In the genomic region with DNA sequence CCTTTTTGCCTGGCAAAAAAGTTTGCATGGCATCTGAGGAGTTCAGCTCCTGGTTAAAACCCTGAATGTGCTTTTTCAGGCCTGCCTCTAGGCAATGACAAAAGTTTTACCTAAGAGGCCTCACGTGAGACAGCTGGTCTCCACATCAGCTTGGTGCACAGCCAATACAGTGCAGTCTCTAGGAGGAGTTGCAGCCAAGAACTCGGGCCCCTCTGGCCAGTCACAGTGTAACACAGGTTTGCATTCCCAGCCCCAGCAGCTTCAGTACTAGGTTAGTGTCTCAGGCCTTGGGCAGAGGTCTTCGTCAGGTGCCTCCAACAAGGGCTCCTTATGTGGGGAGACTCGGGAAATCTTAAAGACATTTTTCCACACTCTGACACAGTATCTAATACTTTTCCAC, we compare ENCODE assay signal across 27 cellular contexts.
"Had no signal": no experiment of that assay in that cellular context is flagged by ENCODE, and none has a peak within 500 bp of the region (broad histone marks: within the 10 kb centered on the region; RNA-seq: fewer than 3 reads in every experiment).

No MANE protein-coding gene starts in this region.

- H3K4me3 ChIP-seq: cardiac muscle cell, hepatocyte, lung, mucosa of descending colon, right lobe of liver, testis, transverse colon, uterus had no signal

- H3K36me3 Mint-ChIP-seq: activated naive CD8-positive, alpha-beta T cell; brain; immature natural killer cell had no signal

- H3K27ac ChIP-seq: cardiac muscle cell, hepatocyte, neutrophil, right lobe of liver, testis, transverse colon, uterus had no signal

- H3K9me3 Mint-ChIP-seq: brain, nephron had no signal

- H3K27ac Mint-ChIP-seq: activated naive CD8-positive, alpha-beta T cell; brain; immature natural killer cell; nephron; T-helper 2 cell treated with Interferon-gamma antibody and Interleukin-4, amounts not matched to agents 5 μg/mL and 100 μg/mL, for 36 hours had no signal

- H3K27me3 ChIP-seq: cardiac muscle cell, hepatocyte, neutrophil, right lobe of liver, testis, transverse colon, uterus had no signal

- H3K79me2 ChIP-seq: hepatocyte had no signal

- H2AFZ ChIP-seq: hepatocyte had no signal

- DNase-seq: activated CD4-positive, alpha-beta T cell treated with anti-CD3 and anti-CD28 coated beads for 4 hours; activated CD4-positive, alpha-beta T cell treated with anti-CD3 and anti-CD28 coated beads, Interleukin-2, amount 50 U/mL, for 4 hours; activated effector memory CD4-positive, alpha-beta T cell treated with Interleukin-2 at 50 U/mL for 16 hours; activated naive CD4-positive, alpha-beta T cell treated with Interleukin-2 at 50 U/mL for 16 hours; activated T-cell treated with anti-CD3 and anti-CD28 coated beads for 4 hours; anterior cingulate cortex; cortex of kidney; foreskin fibroblast; immature natural killer cell; kidney; mucosa of descending colon; right lobe of liver; stimulated activated CD4-positive, alpha-beta T cell treated with anti-CD3 and anti-CD28 coated beads, Interleukin-2, amount 100 ng/mL, for 48 hours; stimulated activated naive CD8-positive, alpha-beta T cell treated with anti-CD3 and anti-CD28 coated beads, Interleukin-15, Interleukin-2, amounts not matched to agents 100 U/mL and 50 U/mL, for 24 hours; T-helper 1 cell; testis; transverse colon; uterus had no signal

- H3K36me3 ChIP-seq: cardiac muscle cell, neutrophil, right lobe of liver, transverse colon, uterus had no signal

- H3K27me3 Mint-ChIP-seq: activated naive CD8-positive, alpha-beta T cell had no signal

- H3K4me1 Mint-ChIP-seq: immature natural killer cell, nephron had no signal

- H3K4me1 ChIP-seq: right lobe of liver, testis, transverse colon, uterus had no signal

- H3K4me3 Mint-ChIP-seq: activated naive CD8-positive, alpha-beta T cell; brain; immature natural killer cell; nephron; T-helper 2 cell treated with Interferon-gamma antibody and Interleukin-4, amounts not matched to agents 5 μg/mL and 100 μg/mL, for 36 hours had no signal

- H3K4me2 ChIP-seq: hepatocyte had no signal

- ATAC-seq: esophagus mucosa; mucosa of descending colon; right lobe of liver; stimulated activated naive CD8-positive, alpha-beta T cell treated with anti-CD3 and anti-CD28 coated beads, Interleukin-15, Interleukin-2, amounts not matched to agents 100 U/mL and 50 U/mL, for 24 hours had no signal

- H3K9me3 ChIP-seq: mucosa of descending colon, neutrophil, right lobe of liver, testis, transverse colon, uterus had no signal
